In genomic region chr7:128094111-128094570, GRCh38 we compare ENCODE assay signal across 26 cellular contexts.
DNase-seq lines count a peak whose midpoint lies in the region; ATAC-seq and TF ChIP-seq lines count a peak whose summit lies in the region.
"Had no signal": no experiment of that assay in that cellular context is flagged by ENCODE, and none has a peak within 500 bp of the region (broad histone marks: within the 10 kb centered on the region; RNA-seq: fewer than 3 reads in every experiment).

No MANE protein-coding gene starts in this region.

- peaks cover 29 to 32% of the 10 kb centered on the region in 2 donors for H3K36me3 ChIP-seq in thyroid gland

- intact Hi-C loops in Right ventricle myocardium superior (cut with DNase I), result no loop called here
- intact Hi-C loops in cardiac septum (cut with DNase I), result no loop called here
- intact Hi-C loops in thyroid gland (cut with DNase I), result no loop called here

- H3K27me3 ChIP-seq in thyroid gland, result no peaks in the 10 kb centered on the region
- H3K27me3 ChIP-seq: tibial nerve had no signal

- CTCF ChIA-PET in GM10248 (lab: Yijun Ruan, JAX), result interaction anchor here (0.8 to 1.2 kb wide), 2 partner anchors 16 to 96 kb away, joined by 3 read pairs; no protein-coding TSS in a partner anchor

- no peak overlapping the region for H3K4me3 ChIP-seq in thyroid gland (replicated peaks in 1 of 3)
- H3K4me3 ChIP-seq: tibial nerve had no signal

- WGBS in thyroid gland, 2 donors, result 77 to 89% methylated on average over 7 of the region's 7 CpGs

- peak overlapping the region; percentile 4 for H3K27ac ChIP-seq in cingulate gyrus (ENCODE audit: low read depth, low read length)
- H3K27ac ChIP-seq in thyroid gland, result no peak overlapping the region
- H3K27ac ChIP-seq: 22Rv1, RWPE1, tibial nerve had no signal

- H3K4me1 ChIP-seq in thyroid gland, result no peaks in the 10 kb centered on the region
- H3K4me1 ChIP-seq: tibial nerve had no signal

- DNase-seq in NCI-H1105 treated with DMSO at 0.1 percent for 48 hours (lab: John Stamatoyannopoulos, UW), result peak; percentile 32
- no peak for DNase-seq in NCI-H1105 (lab: John Stamatoyannopoulos, UW)
- DNase-seq in Right ventricle myocardium superior, result peak; percentile 37
- DNase-seq in cardiac septum (ENCODE audit: low spot score), result no peak
- DNase-seq in renal cortical epithelial cell (ENCODE audit: low read depth), result peak; percentile 67
- no peak for DNase-seq in thyroid gland
- no peak for DNase-seq in GM10248 (ENCODE audit: extremely low spot score)
- DNase-seq: activated CD8-positive, alpha-beta memory T cell treated with anti-CD3 and anti-CD28 coated beads for 24 hours; activated naive CD4-positive, alpha-beta T cell treated with anti-CD3 and anti-CD28 coated beads, Interleukin-2, amount 50 U/mL, for 16 hours; activated T-cell treated with anti-CD3 and anti-CD28 coated beads, Interleukin-2, amount 50 U/mL, for 48 hours; AML-193; aorta; effector CD4-positive, alpha-beta T cell; KG1; mammary epithelial cell; NCI-H1694 treated with DMSO at 0.1 percent for 48 hours; NCI-H510A treated with DMSO at 0.1 percent for 48 hours; stimulated activated CD4-positive, alpha-beta T cell treated with anti-CD3 and anti-CD28 coated beads, Interleukin-2, amount 100 ng/mL, for 48 hours; stimulated activated naive CD4-positive, alpha-beta T cell treated with Interleukin-2 at 50 U/mL for 16 hours; T1000 had no signal

- POLR2A ChIA-PET in GM10248 (lab: Yijun Ruan, JAX), result interaction anchor here (0.5 kb wide), 1 partner anchor 438 kb away, joined by 3 read pairs; no protein-coding TSS in a partner anchor

- TF ChIP-seq CTCF in thyroid gland (IDR thresholded peaks at IDR 0.05), result no peak
- TF ChIP-seq CTCF in GM10248 (IDR thresholded peaks at IDR 0.05; ENCODE audit: control extremely low read depth, extremely low read depth, low read depth, missing control alignments), result no peak

- H3K9me3 ChIP-seq in thyroid gland, result no peaks in the 10 kb centered on the region
- H3K9me3 ChIP-seq: tibial nerve had no signal

- ATAC-seq in Right ventricle myocardium superior (ENCODE audit: poor library complexity), result peak; percentile 83
- ATAC-seq: HCT116, WTC11 had no signal

- TF ChIP-seq POLR2A in thyroid gland (IDR thresholded peaks at IDR 0.05), result no peak

Comparison
In these comparisons a context has a peak if more than half of its experiments do, and no peak if none do; other contexts are left out.
1. DNase-seq: peak in NCI-H1105 treated with DMSO at 0.1 percent for 48 hours (single experiment), Right ventricle myocardium superior (single experiment) and renal cortical epithelial cell (single experiment); none in NCI-H1105 (single experiment), cardiac septum (single experiment), thyroid gland (0 of 2) and GM10248 (single experiment).